Comparison of ENCODE assay signal across 3 cellular contexts in genomic region chr11:123233978-123234340, GRCh38.
A peak's percentile ranks its signal among the peaks of the same experiment; 100 is the strongest.
TF ChIP-seq lines count a peak whose summit lies in the region.

No MANE protein-coding gene starts in this region.

TF ChIP-seq in SK-N-SH, 30 proteins besides CTCF, POLR2A, EP300 and RAD21:
- no peak for TF ChIP-seq MEF2A (IDR thresholded peaks at IDR 0.05; ENCODE audit: borderline replicate concordance, low read depth)
- no peak for TF ChIP-seq GABPA (IDR thresholded peaks at IDR 0.05; ENCODE audit: low read depth)
- TF ChIP-seq REST (IDR thresholded peaks at IDR 0.05; ENCODE audit: low read depth, low read length) = no peak
- no peak for TF ChIP-seq TAF1 (IDR thresholded peaks at IDR 0.05; ENCODE audit: borderline replicate concordance, low read depth, low read length)
- TF ChIP-seq TEAD4 (IDR thresholded peaks at IDR 0.05; ENCODE audit: borderline replicate concordance, insufficient read depth) = no peak
- no peak for TF ChIP-seq GATA2 (CRISPR knock-in tag; IDR thresholded peaks at IDR 0.05)
- TF ChIP-seq FOXM1 (IDR thresholded peaks at IDR 0.05; ENCODE audit: low read depth) = no peak
- TF ChIP-seq POLR2AphosphoS5 (IDR thresholded peaks at IDR 0.05; ENCODE audit: low read depth, low read length) = no peak
- TF ChIP-seq SMC3 (IDR thresholded peaks at IDR 0.05; ENCODE audit: low read depth, low read length) = no peak
- TF ChIP-seq USF1 (IDR thresholded peaks at IDR 0.05; ENCODE audit: borderline replicate concordance, low read depth) = no peak
- no peak for TF ChIP-seq FOSL2 (IDR thresholded peaks at IDR 0.05; ENCODE audit: borderline replicate concordance, low read depth)
- no peak for TF ChIP-seq TCF12 (IDR thresholded peaks at IDR 0.05)
- no peak for TF ChIP-seq NRF1 (IDR thresholded peaks at IDR 0.05; ENCODE audit: low read depth, low read length)
- TF ChIP-seq MXI1 (IDR thresholded peaks at IDR 0.05; ENCODE audit: low read depth, low read length) = no peak

TF ChIP-seq in SK-N-SH treated with all-trans-retinoic acid at 6 μM for 48 hours, 23 proteins besides CTCF, POLR2A, EP300 and RAD21:
- TF ChIP-seq ESRRG (CRISPR knock-in tag; IDR thresholded peaks at IDR 0.05) (no peak), SNAI2 (CRISPR knock-in tag; IDR thresholded peaks at IDR 0.05) (no peak), CREB5 (CRISPR knock-in tag; IDR thresholded peaks at IDR 0.05; ENCODE audit: low read depth) (no peak), ARNTL (CRISPR knock-in tag; IDR thresholded peaks at IDR 0.05; ENCODE audit: borderline replicate concordance, low read depth) (no peak), POU6F1 (CRISPR knock-in tag; IDR thresholded peaks at IDR 0.05; ENCODE audit: borderline replicate concordance, low read depth) (no peak), BACH2 (CRISPR knock-in tag; IDR thresholded peaks at IDR 0.05; ENCODE audit: borderline replicate concordance) (no peak), CSDC2 (CRISPR knock-in tag; IDR thresholded peaks at IDR 0.05) (no peak), PPARA (CRISPR knock-in tag; IDR thresholded peaks at IDR 0.05; ENCODE audit: borderline replicate concordance) (no peak), ZNF8 (CRISPR knock-in tag; IDR thresholded peaks at IDR 0.05) (no peak), GLIS3 (CRISPR knock-in tag; IDR thresholded peaks at IDR 0.05) (no peak), PATZ1 (CRISPR knock-in tag; IDR thresholded peaks at IDR 0.05; ENCODE audit: borderline replicate concordance) (no peak), ZC3H10 (CRISPR knock-in tag; IDR thresholded peaks at IDR 0.05) (no peak)
- TF ChIP-seq, protein P1, sequence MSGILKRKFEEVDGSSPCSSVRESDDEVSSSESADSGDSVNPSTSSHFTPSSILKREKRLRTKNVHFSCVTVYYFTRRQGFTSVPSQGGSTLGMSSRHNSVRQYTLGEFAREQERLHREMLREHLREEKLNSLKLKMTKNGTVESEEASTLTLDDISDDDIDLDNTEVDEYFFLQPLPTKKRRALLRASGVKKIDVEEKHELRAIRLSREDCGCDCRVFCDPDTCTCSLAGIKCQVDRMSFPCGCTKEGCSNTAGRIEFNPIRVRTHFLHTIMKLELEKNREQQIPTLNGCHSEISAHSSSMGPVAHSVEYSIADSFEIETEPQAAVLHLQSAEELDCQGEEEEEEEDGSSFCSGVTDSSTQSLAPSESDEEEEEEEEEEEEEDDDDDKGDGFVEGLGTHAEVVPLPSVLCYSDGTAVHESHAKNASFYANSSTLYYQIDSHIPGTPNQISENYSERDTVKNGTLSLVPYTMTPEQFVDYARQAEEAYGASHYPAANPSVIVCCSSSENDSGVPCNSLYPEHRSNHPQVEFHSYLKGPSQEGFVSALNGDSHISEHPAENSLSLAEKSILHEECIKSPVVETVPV (CRISPR knock-in tag; IDR thresholded peaks at IDR 0.05) = no peak

TF ChIP-seq in IMR-90, 13 proteins besides CTCF, POLR2A, EP300 and RAD21:
- TF ChIP-seq FOS (IDR thresholded peaks at IDR 0.05; ENCODE audit: low read depth, low read length) (no peak), CEBPB (IDR thresholded peaks at IDR 0.05; ENCODE audit: low read depth, low read length) (peak; percentile 12; the same call in 1 of the 2 replicates), BHLHE40 (IDR thresholded peaks at IDR 0.05; ENCODE audit: low read depth, low read length) (peak; percentile 50; the same call in 1 of the 2 replicates), SMC3 (IDR thresholded peaks at IDR 0.05; ENCODE audit: low read depth, low read length) (no peak), RCOR1 (IDR thresholded peaks at IDR 0.05; ENCODE audit: insufficient replicate concordance, low read length) (no peak), MXI1 (IDR thresholded peaks at IDR 0.05; ENCODE audit: borderline replicate concordance, low read depth, low read length) (no peak), MAZ (IDR thresholded peaks at IDR 0.05; ENCODE audit: borderline replicate concordance, low read depth, low read length) (no peak), CHD1 (IDR thresholded peaks at IDR 0.05; ENCODE audit: low read depth, low read length) (no peak), NFE2L2 (IDR thresholded peaks at IDR 0.05; ENCODE audit: low read depth, low read length) (no peak), ELK1 (IDR thresholded peaks at IDR 0.05; ENCODE audit: borderline replicate concordance, low read depth, low read length) (no peak), RFX5 (IDR thresholded peaks at IDR 0.05; ENCODE audit: low read depth, low read length) (no peak), MAFK (IDR thresholded peaks at IDR 0.05; ENCODE audit: low read depth, low read length) (no peak)
- TF ChIP-seq, protein P2, sequence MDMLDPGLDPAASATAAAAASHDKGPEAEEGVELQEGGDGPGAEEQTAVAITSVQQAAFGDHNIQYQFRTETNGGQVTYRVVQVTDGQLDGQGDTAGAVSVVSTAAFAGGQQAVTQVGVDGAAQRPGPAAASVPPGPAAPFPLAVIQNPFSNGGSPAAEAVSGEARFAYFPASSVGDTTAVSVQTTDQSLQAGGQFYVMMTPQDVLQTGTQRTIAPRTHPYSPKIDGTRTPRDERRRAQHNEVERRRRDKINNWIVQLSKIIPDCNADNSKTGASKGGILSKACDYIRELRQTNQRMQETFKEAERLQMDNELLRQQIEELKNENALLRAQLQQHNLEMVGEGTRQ (IDR thresholded peaks at IDR 0.05; ENCODE audit: low read depth, low read length) = no peak
